ENCODE assay signal across 8 cellular contexts in genomic region chr18:74082476-74083070, GRCh38.
DNase-seq lines count a peak whose midpoint lies in the region; ATAC-seq and TF ChIP-seq lines count a peak whose summit lies in the region.

No MANE protein-coding gene starts in this region.

- H3K4me1 Mint-ChIP-seq in activated T-cell treated with anti-CD3 and anti-CD28 coated beads, Interleukin-2, amount 50 U/mL, for 72 hours (ENCODE audit: low read depth), result peaks cover 22% of the 10 kb centered on the region

- DNase-seq in activated T-cell treated with anti-CD3 and anti-CD28 coated beads, Interleukin-2, amount 50 U/mL, for 72 hours, result peak; percentile 75 to 82
- DNase-seq in foreskin keratinocyte (peak; percentile 10 to 22), retinal pigment epithelial cell (ENCODE audit: low read depth) (peak; percentile 9), NCI-H2227 (lab: John Stamatoyannopoulos, UW; ENCODE audit: unreplicated experiment) (no peak)

- H3K4me3 ChIP-seq in BLaER1 treated with 17β-estradiol and CSF1 and Interleukin-3, amounts not matched to agents 10 nM and 100 nM, result no peak overlapping the region
- H3K4me3 ChIP-seq in OCI-LY3 (ENCODE audit: low read length) (peak overlapping the region; percentile 60), retinal pigment epithelial cell (ENCODE audit: low read length) (no peak overlapping the region)

- H3K9me3 ChIP-seq in BLaER1 treated with 17β-estradiol and CSF1 and Interleukin-3, amounts not matched to agents 10 nM and 100 nM (replicated peaks in 1 of 11), result peaks cover 0 to 9% (median 0%) of the 10 kb centered on the region in 11 experiments; a peak in 3 of 22 replicates
- H3K9me3 ChIP-seq in OCI-LY3 (ENCODE audit: insufficient read depth, low read length), result no peaks in the 10 kb centered on the region

- ATAC-seq in GM19023 (IDR thresholded peaks at IDR 0.05; ENCODE audit: unreplicated experiment), result peak; percentile 92
- ATAC-seq in HG03175 (IDR thresholded peaks at IDR 0.05; ENCODE audit: unreplicated experiment), result peak; percentile 91
- ATAC-seq in activated T-cell treated with anti-CD3 and anti-CD28 coated beads, Interleukin-2, amount 50 U/mL, for 72 hours (replicated peaks in 1 of 2), result peak; percentile 99
- ATAC-seq in foreskin keratinocyte, result peak; percentile 84

- peak overlapping the region; percentile 90 for H3K27ac Mint-ChIP-seq in activated T-cell treated with anti-CD3 and anti-CD28 coated beads, Interleukin-2, amount 50 U/mL, for 72 hours

- H3K79me2 ChIP-seq in OCI-LY3 (ENCODE audit: low read length), result no peaks in the 10 kb centered on the region

- no peaks in the 10 kb centered on the region for H3K27me3 Mint-ChIP-seq in activated T-cell treated with anti-CD3 and anti-CD28 coated beads, Interleukin-2, amount 50 U/mL, for 72 hours (ENCODE audit: low read depth)

- peak overlapping the region in 8 of 11 experiments; percentile 26 to 64 (median 48); a peak in 13 of 22 replicates for H3K9ac ChIP-seq in BLaER1 treated with 17β-estradiol and CSF1 and Interleukin-3, amounts not matched to agents 10 nM and 100 nM
- peak overlapping the region; percentile 49 for H3K9ac ChIP-seq in OCI-LY3 (ENCODE audit: low read length)

- H3K4me1 ChIP-seq in BLaER1 treated with 17β-estradiol and CSF1 and Interleukin-3, amounts not matched to agents 10 nM and 100 nM, result peaks cover 6 to 33% (median 20%) of the 10 kb centered on the region in 10 experiments; a peak in 18 of 20 replicates
- peaks cover 14% of the 10 kb centered on the region for H3K4me1 ChIP-seq in OCI-LY3 (ENCODE audit: low read length)
- no peaks in the 10 kb centered on the region for H3K4me1 ChIP-seq in foreskin keratinocyte

- H4K20me1 ChIP-seq in BLaER1 treated with 17β-estradiol and CSF1 and Interleukin-3, amounts not matched to agents 10 nM and 100 nM, result no peaks in the 10 kb centered on the region
- H4K20me1 ChIP-seq in OCI-LY3 (ENCODE audit: insufficient read depth, low read length), result no peaks in the 10 kb centered on the region

- no peaks in the 10 kb centered on the region for H3K9me3 Mint-ChIP-seq in activated T-cell treated with anti-CD3 and anti-CD28 coated beads, Interleukin-2, amount 50 U/mL, for 72 hours

- H2AFZ ChIP-seq in OCI-LY3 (ENCODE audit: low read depth, low read length), result peak overlapping the region; percentile 98

- peak overlapping the region; percentile 5 to 63 (median 30); a peak in 19 of 22 replicates for H3K27ac ChIP-seq in BLaER1 treated with 17β-estradiol and CSF1 and Interleukin-3, amounts not matched to agents 10 nM and 100 nM
- H3K27ac ChIP-seq in OCI-LY3 (ENCODE audit: low read length) (no peak overlapping the region), foreskin keratinocyte (no peak overlapping the region)

- no peaks in the 10 kb centered on the region for H3K36me3 Mint-ChIP-seq in activated T-cell treated with anti-CD3 and anti-CD28 coated beads, Interleukin-2, amount 50 U/mL, for 72 hours (ENCODE audit: insufficient read depth in 2 of 2)

- no peaks in the 10 kb centered on the region for H3K36me3 ChIP-seq in BLaER1 treated with 17β-estradiol and CSF1 and Interleukin-3, amounts not matched to agents 10 nM and 100 nM
- no peaks in the 10 kb centered on the region for H3K36me3 ChIP-seq in OCI-LY3 (replicated peaks; ENCODE audit: low read depth, low read length)

- H3K27me3 ChIP-seq in BLaER1 treated with 17β-estradiol and CSF1 and Interleukin-3, amounts not matched to agents 10 nM and 100 nM, result no peaks in the 10 kb centered on the region
- H3K27me3 ChIP-seq in OCI-LY3 (ENCODE audit: low read depth, low read length) (0 out of 2 replicates have a peak, but pooled peaks cover 3% of the 10 kb centered on the region), foreskin keratinocyte (no peaks in the 10 kb centered on the region)

- TF ChIP-seq CTCF in OCI-LY3 (IDR thresholded peaks at IDR 0.05; ENCODE audit: low read depth, low read length) (peak; percentile 96), foreskin keratinocyte (conservative IDR thresholded peaks at IDR 0.05) (peak; percentile 60), retinal pigment epithelial cell (conservative IDR thresholded peaks at IDR 0.05; ENCODE audit: low read depth, low read length) (peak; percentile 72)

- peak overlapping the region; percentile 86 to 91 for H3K4me3 Mint-ChIP-seq in activated T-cell treated with anti-CD3 and anti-CD28 coated beads, Interleukin-2, amount 50 U/mL, for 72 hours

- H3K4me2 ChIP-seq in BLaER1 treated with 17β-estradiol and CSF1 and Interleukin-3, amounts not matched to agents 10 nM and 100 nM, result peak overlapping the region; percentile 38 to 62 (median 53)
- peak overlapping the region; percentile 75 for H3K4me2 ChIP-seq in OCI-LY3 (ENCODE audit: low read length)

Comparison
In these comparisons a context has a peak if more than half of its experiments do, and no peak if none do; other contexts are left out.
1. H3K27ac ChIP-seq: peak in BLaER1 treated with 17β-estradiol and CSF1 and Interleukin-3, amounts not matched to agents 10 nM and 100 nM (11 of 11); none in OCI-LY3 (single experiment) and foreskin keratinocyte (single experiment).
2. Peak in every context shown above with its lines, with median percentiles within 50 percentile points of each other: ATAC-seq and CTCF ChIP-seq.